ENCODE assay signal across 22 cellular contexts in genomic region chr2:51695531-51695930, GRCh38.
"Had no signal": no experiment of that assay in that cellular context is flagged by ENCODE, and none has a peak within 500 bp of the region (broad histone marks: within the 10 kb centered on the region; RNA-seq: fewer than 3 reads in every experiment).

No MANE protein-coding gene starts in this region.

- H3K4me1 ChIP-seq: gastrocnemius medialis, heart left ventricle, neural progenitor cell, parathyroid adenoma, upper lobe of right lung had no signal

- H3K9me3 ChIP-seq: gastrocnemius medialis, heart left ventricle, thoracic aorta, upper lobe of right lung had no signal

- H3K79me2 ChIP-seq: parathyroid adenoma had no signal

- FAIRE-seq: bronchial epithelial cell had no signal

- H3K36me3 ChIP-seq: gastrocnemius medialis, heart left ventricle, neural progenitor cell, thoracic aorta, upper lobe of right lung had no signal

- H3K4me1 Mint-ChIP-seq: activated CD4-positive, alpha-beta T cell treated with anti-CD3 and anti-CD28 coated beads, Interleukin-2, amount 10 ng/mL, durations not matched to agents 7 days and 5 days; activated naive CD4-positive, alpha-beta T cell treated with anti-CD3 and anti-CD28 coated beads, Interleukin-2, amount 10 ng/mL, durations not matched to agents 7 days and 5 days; activated naive CD8-positive, alpha-beta T cell treated with anti-CD3 and anti-CD28 coated beads, Interleukin-2, amount 50 U/mL, for 24 hours; memory B cell; naive B cell; neural progenitor cell; stimulated activated effector memory CD8-positive, alpha-beta T cell treated with anti-CD3 and anti-CD28 coated beads, Interleukin-12 subunit alpha, Interleukin-12 subunit beta, amount 100 ng/mL, for 72 hours had no signal

- H3K27ac ChIP-seq: gastrocnemius medialis, heart left ventricle, neural progenitor cell, parathyroid adenoma, thoracic aorta, upper lobe of right lung had no signal

- H3K36me3 Mint-ChIP-seq: activated naive CD4-positive, alpha-beta T cell treated with anti-CD3 and anti-CD28 coated beads, Interleukin-2, amount 10 ng/mL, durations not matched to agents 7 days and 5 days; memory B cell; naive B cell; neural progenitor cell; stimulated activated effector memory CD8-positive, alpha-beta T cell treated with anti-CD3 and anti-CD28 coated beads, Interleukin-12 subunit alpha, Interleukin-12 subunit beta, amount 100 ng/mL, for 72 hours had no signal

- ATAC-seq: activated CD4-positive, CD25-positive, alpha-beta regulatory T cell treated with anti-CD3 and anti-CD28 coated beads, Interleukin-2, amount 50 U/mL, for 24 hours; activated CD8-positive, alpha-beta T cell treated with anti-CD3 and anti-CD28 coated beads, Interleukin-2, amount 10 ng/mL, durations not matched to agents 7 days and 5 days; activated naive CD8-positive, alpha-beta T cell treated with anti-CD3 and anti-CD28 coated beads, Interleukin-2, amount 50 U/mL, for 24 hours; activated T-cell treated with anti-CD3 and anti-CD28 coated beads, Interleukin-2, amount 50 U/mL, for 4 hours; esophagus mucosa; gastrocnemius medialis; heart left ventricle; sciatic nerve; stimulated activated effector memory CD8-positive, alpha-beta T cell treated with anti-CD3 and anti-CD28 coated beads, Interleukin-12 subunit alpha, Interleukin-12 subunit beta, amount 100 ng/mL, for 72 hours; upper lobe of right lung had no signal

- H3K4me3 Mint-ChIP-seq: activated CD4-positive, alpha-beta T cell treated with anti-CD3 and anti-CD28 coated beads, Interleukin-2, amount 10 ng/mL, durations not matched to agents 7 days and 5 days; activated CD8-positive, alpha-beta T cell treated with anti-CD3 and anti-CD28 coated beads, Interleukin-2, amount 10 ng/mL, durations not matched to agents 7 days and 5 days; activated naive CD4-positive, alpha-beta T cell treated with anti-CD3 and anti-CD28 coated beads, Interleukin-2, amount 10 ng/mL, durations not matched to agents 7 days and 5 days; activated naive CD8-positive, alpha-beta T cell treated with anti-CD3 and anti-CD28 coated beads, Interleukin-2, amount 50 U/mL, for 24 hours; activated T-cell treated with anti-CD3 and anti-CD28 coated beads, Interleukin-2, amount 50 U/mL, for 4 hours; dendritic cell treated with granulocyte-macrophage colony-stimulating factor and Interleukin-4, amounts not matched to agents 40 ng/mL and 50 ng/mL, for 4 days; memory B cell; naive B cell; neural progenitor cell; stimulated activated effector memory CD8-positive, alpha-beta T cell treated with anti-CD3 and anti-CD28 coated beads, Interleukin-12 subunit alpha, Interleukin-12 subunit beta, amount 100 ng/mL, for 72 hours had no signal

- H3K27me3 ChIP-seq: gastrocnemius medialis, heart left ventricle, neural progenitor cell, upper lobe of right lung had no signal

- DNase-seq: activated CD4-positive, alpha-beta T cell treated with anti-CD3 and anti-CD28 coated beads, Interleukin-2, amount 10 ng/mL, durations not matched to agents 7 days and 5 days; activated CD8-positive, alpha-beta T cell treated with anti-CD3 and anti-CD28 coated beads, Interleukin-2, amount 10 ng/mL, durations not matched to agents 7 days and 5 days; activated naive CD4-positive, alpha-beta T cell treated with anti-CD3 and anti-CD28 coated beads, Interleukin-2, amount 10 ng/mL, durations not matched to agents 7 days and 5 days; activated naive CD8-positive, alpha-beta T cell treated with anti-CD3 and anti-CD28 coated beads, Interleukin-2, amount 50 U/mL, for 24 hours; activated T-cell treated with anti-CD3 and anti-CD28 coated beads, Interleukin-2, amount 50 U/mL, for 4 hours; cerebellar nuclear complex; effector CD8-positive, alpha-beta T cell; gastrocnemius medialis; heart left ventricle; naive B cell; stimulated activated CD4-positive, alpha-beta T cell treated with anti-CD3 and anti-CD28 coated beads, Interleukin-4, amount 100 ng/mL, for 24 hours; upper lobe of right lung had no signal

- H3K9ac ChIP-seq: neural progenitor cell, parathyroid adenoma had no signal

- H3K27me3 Mint-ChIP-seq: activated CD4-positive, alpha-beta T cell treated with anti-CD3 and anti-CD28 coated beads, Interleukin-2, amount 10 ng/mL, durations not matched to agents 7 days and 5 days; activated naive CD4-positive, alpha-beta T cell treated with anti-CD3 and anti-CD28 coated beads, Interleukin-2, amount 10 ng/mL, durations not matched to agents 7 days and 5 days; activated naive CD8-positive, alpha-beta T cell treated with anti-CD3 and anti-CD28 coated beads, Interleukin-2, amount 50 U/mL, for 24 hours; dendritic cell treated with granulocyte-macrophage colony-stimulating factor and Interleukin-4, amounts not matched to agents 40 ng/mL and 50 ng/mL, for 4 days; memory B cell; naive B cell had no signal

- H3K4me2 ChIP-seq: neural progenitor cell had no signal

- H3K4me3 ChIP-seq: gastrocnemius medialis, heart left ventricle, neural progenitor cell, thoracic aorta, upper lobe of right lung had no signal

- H2AFZ ChIP-seq: neural progenitor cell, parathyroid adenoma had no signal

- H3K9me3 Mint-ChIP-seq: activated CD4-positive, alpha-beta T cell treated with anti-CD3 and anti-CD28 coated beads, Interleukin-2, amount 10 ng/mL, durations not matched to agents 7 days and 5 days; activated T-cell treated with anti-CD3 and anti-CD28 coated beads, Interleukin-2, amount 50 U/mL, for 4 hours; dendritic cell treated with granulocyte-macrophage colony-stimulating factor and Interleukin-4, amounts not matched to agents 40 ng/mL and 50 ng/mL, for 4 days; memory B cell; neural progenitor cell had no signal

- H3K27ac Mint-ChIP-seq: activated CD4-positive, alpha-beta T cell treated with anti-CD3 and anti-CD28 coated beads, Interleukin-2, amount 10 ng/mL, durations not matched to agents 7 days and 5 days; activated CD8-positive, alpha-beta T cell treated with anti-CD3 and anti-CD28 coated beads, Interleukin-2, amount 10 ng/mL, durations not matched to agents 7 days and 5 days; activated naive CD4-positive, alpha-beta T cell treated with anti-CD3 and anti-CD28 coated beads, Interleukin-2, amount 10 ng/mL, durations not matched to agents 7 days and 5 days; activated naive CD8-positive, alpha-beta T cell treated with anti-CD3 and anti-CD28 coated beads, Interleukin-2, amount 50 U/mL, for 24 hours; dendritic cell treated with granulocyte-macrophage colony-stimulating factor and Interleukin-4, amounts not matched to agents 40 ng/mL and 50 ng/mL, for 4 days; memory B cell; neural progenitor cell; stimulated activated effector memory CD8-positive, alpha-beta T cell treated with anti-CD3 and anti-CD28 coated beads, Interleukin-12 subunit alpha, Interleukin-12 subunit beta, amount 100 ng/mL, for 72 hours had no signal
